Comparison of ENCODE assay signal across 11 cellular contexts in the genomic region with DNA sequence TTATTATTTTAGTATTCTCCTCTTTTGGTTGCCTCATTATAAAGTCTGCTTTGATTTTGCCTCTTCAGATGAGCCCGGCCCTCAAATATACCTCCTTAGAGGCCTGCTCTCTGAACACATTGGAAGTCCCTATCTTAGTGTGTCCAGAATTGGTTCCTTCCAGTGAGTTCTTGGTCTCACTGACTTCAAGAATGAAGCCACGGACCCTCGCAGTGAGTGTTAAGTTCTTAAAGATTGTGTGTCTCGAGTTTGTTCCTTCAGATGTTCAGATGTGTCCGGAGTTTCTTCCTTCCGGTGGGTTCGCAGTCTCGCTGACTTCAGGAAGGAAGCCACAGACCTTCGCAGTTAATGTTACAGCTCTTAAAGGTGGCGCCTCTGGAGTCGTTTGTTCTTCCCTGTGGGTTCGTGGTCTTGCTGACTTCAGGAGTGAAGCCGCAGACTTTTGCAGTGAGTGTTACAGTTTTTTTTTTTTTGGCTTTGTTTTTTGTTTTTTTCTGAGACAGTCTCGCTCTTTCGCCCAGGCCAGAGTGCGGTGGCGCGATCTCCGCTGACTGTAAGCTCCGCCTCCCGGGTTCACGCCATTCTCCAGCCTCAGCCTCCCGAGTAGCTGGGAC. TPM values are rescaled to one million over a fixed set of nuclear protein-coding genes. Genes with fewer than 3 reads are reported as not detected.
DNase-seq lines count a peak whose midpoint lies in the region; ATAC-seq and TF ChIP-seq lines count a peak whose summit lies in the region.
"Had no signal": no experiment of that assay in that cellular context is flagged by ENCODE, and none has a peak within 500 bp of the region (broad histone marks: within the 10 kb centered on the region; RNA-seq: fewer than 3 reads in every experiment).

No MANE protein-coding gene starts in this region.

- H3K9me3 ChIP-seq in endodermal cell (ENCODE audit: control insufficient read depth, low read length) (no peaks in the 10 kb centered on the region), lower lobe of right lung (no peaks in the 10 kb centered on the region), trophoblast cell (ENCODE audit: insufficient read depth, low read depth, low read length) (no peaks in the 10 kb centered on the region), neural progenitor cell (ENCODE audit: low read depth) (no peaks in the 10 kb centered on the region)

- H3K27ac Mint-ChIP-seq in endodermal cell, result no peak overlapping the region
- peak overlapping the region; percentile 69 for H3K27ac Mint-ChIP-seq in stimulated activated naive CD8-positive, alpha-beta T cell treated with anti-CD3 and anti-CD28 coated beads, Interleukin-15, Interleukin-2, amounts not matched to agents 100 ng/mL and 50 ng/mL, for 24 hours
- no peak overlapping the region for H3K27ac Mint-ChIP-seq in neural progenitor cell

- H2AK5ac ChIP-seq in trophoblast cell (ENCODE audit: low read length), result no peak overlapping the region

- H3K36me3 ChIP-seq in endodermal cell (ENCODE audit: control insufficient read depth, insufficient read depth, low read length), result no peaks in the 10 kb centered on the region
- H3K36me3 ChIP-seq in lower lobe of right lung, result no peaks in the 10 kb centered on the region
- no peaks in the 10 kb centered on the region for H3K36me3 ChIP-seq in trophoblast cell (ENCODE audit: control insufficient read depth in 1 of 2, insufficient read depth in 2 of 2, low read length in 2 of 2)
- no peaks in the 10 kb centered on the region for H3K36me3 ChIP-seq in neural progenitor cell

- H3K4ac ChIP-seq in trophoblast cell (ENCODE audit: low read depth, low read length), result no peak overlapping the region

- no peak overlapping the region for H3K23ac ChIP-seq in trophoblast cell (ENCODE audit: low read length)

- H2BK120ac ChIP-seq in trophoblast cell (ENCODE audit: insufficient read depth, low read length, poor library complexity), result no peak overlapping the region

- no peak overlapping the region for H3K4me2 ChIP-seq in trophoblast cell (ENCODE audit: low read length)
- H3K4me2 ChIP-seq in neural progenitor cell, result no peak overlapping the region

- H3K18ac ChIP-seq in trophoblast cell (ENCODE audit: low read length), result no peak overlapping the region

- H3K36me3 Mint-ChIP-seq in endodermal cell (ENCODE audit: low read depth) (no peaks in the 10 kb centered on the region), neural progenitor cell (no peaks in the 10 kb centered on the region)
- H3K36me3 Mint-ChIP-seq in stimulated activated naive CD8-positive, alpha-beta T cell treated with anti-CD3 and anti-CD28 coated beads, Interleukin-15, Interleukin-2, amounts not matched to agents 100 ng/mL and 50 ng/mL, for 24 hours (ENCODE audit: low read depth), result no peaks in the 10 kb centered on the region

- H3K14ac ChIP-seq in trophoblast cell (ENCODE audit: low read length), result no peak overlapping the region

- H2AFZ ChIP-seq in trophoblast cell (ENCODE audit: insufficient read depth, low read length, poor library complexity), result no peak overlapping the region
- H2AFZ ChIP-seq in neural progenitor cell (replicated peaks), result no peak overlapping the region

- H3K79me1 ChIP-seq in trophoblast cell (ENCODE audit: low read length), result no peaks in the 10 kb centered on the region

- H3K27ac ChIP-seq in endodermal cell (ENCODE audit: low read depth, low read length) (no peak overlapping the region), lower lobe of right lung (no peak overlapping the region), trophoblast cell (ENCODE audit: low read depth, low read length) (no peak overlapping the region), neural progenitor cell (no peak overlapping the region)

- no peak overlapping the region for H2BK12ac ChIP-seq in trophoblast cell (ENCODE audit: low read length)

- no peak overlapping the region for H4K8ac ChIP-seq in trophoblast cell (ENCODE audit: low read depth, low read length)

- ATAC-seq in lower lobe of right lung, result no peak
- ATAC-seq: sciatic nerve had no signal

- H4K20me1 ChIP-seq in neural progenitor cell (ENCODE audit: low read depth), result no peaks in the 10 kb centered on the region

- no peak for TF ChIP-seq CTCF in endodermal cell (conservative IDR thresholded peaks at IDR 0.05)
- no peak for TF ChIP-seq CTCF in lower lobe of right lung (IDR thresholded peaks at IDR 0.05)
- no peak for TF ChIP-seq CTCF in neural progenitor cell (IDR thresholded peaks at IDR 0.05)

- H3K9me3 Mint-ChIP-seq in endodermal cell, result peaks cover 11% of the 10 kb centered on the region
- peaks cover 5% of the 10 kb centered on the region for H3K9me3 Mint-ChIP-seq in stimulated activated naive CD8-positive, alpha-beta T cell treated with anti-CD3 and anti-CD28 coated beads, Interleukin-15, Interleukin-2, amounts not matched to agents 100 ng/mL and 50 ng/mL, for 24 hours
- H3K9me3 Mint-ChIP-seq in neural progenitor cell, result no peaks in the 10 kb centered on the region

- H3K4me3 Mint-ChIP-seq in endodermal cell (no peak overlapping the region), neural progenitor cell (no peak overlapping the region)
- H3K4me3 Mint-ChIP-seq in stimulated activated naive CD8-positive, alpha-beta T cell treated with anti-CD3 and anti-CD28 coated beads, Interleukin-15, Interleukin-2, amounts not matched to agents 100 ng/mL and 50 ng/mL, for 24 hours, result peak overlapping the region; percentile 67

- H2BK5ac ChIP-seq in trophoblast cell (ENCODE audit: low read depth, low read length, poor library complexity), result no peak overlapping the region

- no peak overlapping the region for H3K9ac ChIP-seq in endodermal cell (ENCODE audit: extremely low read depth, low read length, poor library complexity, severe bottlenecking)
- no peak overlapping the region for H3K9ac ChIP-seq in trophoblast cell (ENCODE audit: low read length)
- no peak overlapping the region for H3K9ac ChIP-seq in neural progenitor cell

- WGBS in endodermal cell (ENCODE audit: insufficient coverage in 1 of 2, insufficient read length in 1 of 2), 2 experiments, result 92 to 97% methylated on average over 23 of the region's 23 CpGs
- WGBS in trophoblast cell (ENCODE audit: extremely low coverage, insufficient coverage, insufficient read length), result no CpG with 5 or more reads among the region's 23 CpGs

- H4K12ac ChIP-seq in trophoblast cell (ENCODE audit: low read depth, low read length), result no peak overlapping the region

- H3K4me3 ChIP-seq in endodermal cell (ENCODE audit: low read length), result no peak overlapping the region
- H3K4me3 ChIP-seq in lower lobe of right lung, result no peak overlapping the region
- no peak overlapping the region for H3K4me3 ChIP-seq in trophoblast cell (ENCODE audit: low read depth, low read length)
- H3K4me3 ChIP-seq in neural progenitor cell, result no peak overlapping the region

- no peaks in the 10 kb centered on the region for H3K4me1 ChIP-seq in endodermal cell (ENCODE audit: control insufficient read depth, insufficient read depth, low read length)
- H3K4me1 ChIP-seq in lower lobe of right lung, result no peaks in the 10 kb centered on the region
- H3K4me1 ChIP-seq in trophoblast cell (ENCODE audit: control insufficient read depth in 1 of 2, insufficient read depth in 2 of 2, low read length in 2 of 2), result no peaks in the 10 kb centered on the region
- H3K4me1 ChIP-seq in neural progenitor cell, result no peaks in the 10 kb centered on the region

- H3F3A ChIP-seq in neural progenitor cell (ENCODE audit: low read depth), result no peaks in the 10 kb centered on the region

- H4K91ac ChIP-seq in trophoblast cell (ENCODE audit: low read depth, low read length), result no peak overlapping the region

- intact Hi-C loops in lower lobe of right lung (cut with DNase I), result no loop called here

- peak; percentile 20 for DNase-seq in NOMO-1 treated with DMSO at 0.1 percent for 48 hours (lab: John Stamatoyannopoulos, UW; ENCODE audit: unreplicated experiment)
- no peak for DNase-seq in NOMO-1 treated with dmso at 0.1 percent for 144 hours (lab: John Stamatoyannopoulos, UW; ENCODE audit: unreplicated experiment)
- DNase-seq in activated CD8-positive, alpha-beta memory T cell treated with anti-CD3 and anti-CD28 coated beads, Interleukin-2, amount 50 U/mL, for 48 hours, result peak; percentile 58
- peak; percentile 17 for DNase-seq in endodermal cell
- DNase-seq in lower lobe of right lung, result no peak
- DNase-seq in trophoblast cell, result no peak
- DNase-seq in neural progenitor cell (ENCODE audit: low spot score), result no peak
- DNase-seq: 8988T, NCI-H526 had no signal

- H3K27me3 ChIP-seq in endodermal cell (ENCODE audit: control insufficient read depth, insufficient read depth, low read length, poor library complexity, severe bottlenecking) (no peaks in the 10 kb centered on the region), lower lobe of right lung (ENCODE audit: low read depth) (no peaks in the 10 kb centered on the region), trophoblast cell (ENCODE audit: insufficient read depth, low read length) (no peaks in the 10 kb centered on the region), neural progenitor cell (no peaks in the 10 kb centered on the region)

- H3K79me2 ChIP-seq in trophoblast cell (ENCODE audit: control insufficient read depth, insufficient read depth, low read length, poor library complexity) (no peaks in the 10 kb centered on the region), neural progenitor cell (ENCODE audit: low read depth) (no peaks in the 10 kb centered on the region)

- H3K4me1 Mint-ChIP-seq in endodermal cell (no peaks in the 10 kb centered on the region), neural progenitor cell (peaks cover 1% of the 10 kb centered on the region)
- peaks cover 20% of the 10 kb centered on the region for H3K4me1 Mint-ChIP-seq in stimulated activated naive CD8-positive, alpha-beta T cell treated with anti-CD3 and anti-CD28 coated beads, Interleukin-15, Interleukin-2, amounts not matched to agents 100 ng/mL and 50 ng/mL, for 24 hours (ENCODE audit: low read depth)

- H3K27me3 Mint-ChIP-seq in endodermal cell (ENCODE audit: insufficient read depth), result peaks cover 4% of the 10 kb centered on the region
- no peaks in the 10 kb centered on the region for H3K27me3 Mint-ChIP-seq in stimulated activated naive CD8-positive, alpha-beta T cell treated with anti-CD3 and anti-CD28 coated beads, Interleukin-15, Interleukin-2, amounts not matched to agents 100 ng/mL and 50 ng/mL, for 24 hours
- H3K27me3 Mint-ChIP-seq in neural progenitor cell (ENCODE audit: insufficient read depth, low read depth), result peaks cover 2% of the 10 kb centered on the region

RNA-seq across cellular contexts. Expression of gene NOS2, which starts 45.8 kb away (rescaled TPM):
- total RNA-seq in endodermal cell (under 1 TPM; 0.26 to 0.62 TPM), lower lobe of right lung (0.38 TPM), neural progenitor cell (ENCODE audit: low replicate concordance) (26.6 and 39.7 TPM in 2 replicates)
- 9.1 TPM for polyA plus RNA-seq in endodermal cell (2013, experiment 1 of 2)
- 6.7 TPM for polyA plus RNA-seq in endodermal cell (2013, experiment 2 of 2)
- 64.6 and 66.1 TPM in 2 replicates for polyA plus RNA-seq in trophoblast cell (2013)

RNA-seq across cellular contexts. Expression of gene LYRM9, which starts 47.0 kb away (rescaled TPM):
- total RNA-seq in endodermal cell, result 1 to 10 TPM; 5.8 to 8.3 TPM
- polyA plus RNA-seq in endodermal cell (2013, experiment 1 of 2), result 8.6 TPM
- polyA plus RNA-seq in endodermal cell (2013, experiment 2 of 2), result 6.6 TPM
- 8.2 TPM for total RNA-seq in lower lobe of right lung
- 3.0 and 3.9 TPM in 2 replicates for polyA plus RNA-seq in trophoblast cell (2013)
- 16.0 and 25.5 TPM in 2 replicates for total RNA-seq in neural progenitor cell (ENCODE audit: low replicate concordance)

Comparison
In these comparisons a context has a peak if more than half of its experiments do, and no peak if none do; other contexts are left out.
1. DNase-seq: peak in NOMO-1 treated with DMSO at 0.1 percent for 48 hours (single experiment), activated CD8-positive, alpha-beta memory T cell treated with anti-CD3 and anti-CD28 coated beads, Interleukin-2, amount 50 U/mL, for 48 hours (single experiment) and endodermal cell (single experiment); none in NOMO-1 treated with dmso at 0.1 percent for 144 hours (single experiment), lower lobe of right lung (single experiment), trophoblast cell (0 of 2) and neural progenitor cell (single experiment).
2. RNA of gene NOS2, which starts 45.8 kb away (total RNA-seq): 26.6 to 39.7 TPM in neural progenitor cell; 0.26 to 0.62 TPM in endodermal cell and 0.38 TPM in lower lobe of right lung (single experiment); every median in the first group is over 10 times any median in the second.